Comparison of ENCODE assay signal across 15 cellular contexts in genomic region chr7:151334628-151335027, GRCh38. TPM values are rescaled to one million over a fixed set of nuclear protein-coding genes. Genes with fewer than 3 reads are reported as not detected.
DNase-seq lines count a peak whose midpoint lies in the region; ATAC-seq and TF ChIP-seq lines count a peak whose summit lies in the region.
"Had no signal": no experiment of that assay in that cellular context is flagged by ENCODE, and none has a peak within 500 bp of the region (broad histone marks: within the 10 kb centered on the region; RNA-seq: fewer than 3 reads in every experiment).

No MANE protein-coding gene starts in this region.

- intact Hi-C loops in breast epithelium (cut with DNase I; ENCODE audit: low total_unique reads): no loop called here

- no peak for TF ChIP-seq POLR2A in breast epithelium (IDR thresholded peaks at IDR 0.05)

- H3K9me3 Mint-ChIP-seq in glutamatergic neuron (ENCODE audit: unreplicated experiment): no peaks in the 10 kb centered on the region
- peaks cover 4% of the 10 kb centered on the region for H3K9me3 Mint-ChIP-seq in stimulated activated effector memory CD8-positive, alpha-beta T cell treated with anti-CD3 and anti-CD28 coated beads, Interleukin-12 subunit alpha, Interleukin-12 subunit beta, amount 100 ng/mL, for 72 hours
- peaks cover 5% of the 10 kb centered on the region for H3K9me3 Mint-ChIP-seq in activated T-cell treated with anti-CD3 and anti-CD28 coated beads, Interleukin-2, amount 50 U/mL, for 4 hours
- H3K9me3 Mint-ChIP-seq in stimulated activated naive CD8-positive, alpha-beta T cell treated with anti-CD3 and anti-CD28 coated beads, Interleukin-15, amount 100 ng/mL, for 72 hours: peaks cover 6 to 11% of the 10 kb centered on the region in 2 donors

- DNase-seq in CD1c-positive myeloid dendritic cell (ENCODE audit: extremely low spot score): peak; percentile 27
- DNase-seq in glutamatergic neuron: no peak
- DNase-seq in stimulated activated effector memory CD8-positive, alpha-beta T cell treated with anti-CD3 and anti-CD28 coated beads, Interleukin-12 subunit alpha, Interleukin-12 subunit beta, amount 100 ng/mL, for 72 hours (ENCODE audit: low spot score in 2 of 2): no peak
- DNase-seq in activated T-cell treated with anti-CD3 and anti-CD28 coated beads, Interleukin-2, amount 50 U/mL, for 4 hours: no peak
- DNase-seq in stimulated activated naive CD8-positive, alpha-beta T cell treated with anti-CD3 and anti-CD28 coated beads, Interleukin-15, amount 100 ng/mL, for 72 hours: no peak
- DNase-seq in breast epithelium (ENCODE audit: low spot score in 2 of 2): no peak
- DNase-seq: 8988T; Calu3; CD8-positive, alpha-beta T cell; DMS79 treated with DMSO at 0.1 percent for 48 hours; GF-D8 had no signal

- H3K36me3 ChIP-seq in HEK293 (ENCODE audit: control insufficient read depth in 2 of 2, insufficient read depth in 1 of 2, low read length in 2 of 2) (no peaks in the 10 kb centered on the region), breast epithelium (no peaks in the 10 kb centered on the region)
- H3K36me3 ChIP-seq: BLaER1, HAP-1 had no signal

- H3K4me3 Mint-ChIP-seq in glutamatergic neuron (ENCODE audit: unreplicated experiment): no peak overlapping the region
- H3K4me3 Mint-ChIP-seq in stimulated activated effector memory CD8-positive, alpha-beta T cell treated with anti-CD3 and anti-CD28 coated beads, Interleukin-12 subunit alpha, Interleukin-12 subunit beta, amount 100 ng/mL, for 72 hours: no peak overlapping the region
- no peak overlapping the region for H3K4me3 Mint-ChIP-seq in activated T-cell treated with anti-CD3 and anti-CD28 coated beads, Interleukin-2, amount 50 U/mL, for 4 hours
- H3K4me3 Mint-ChIP-seq in stimulated activated naive CD8-positive, alpha-beta T cell treated with anti-CD3 and anti-CD28 coated beads, Interleukin-15, amount 100 ng/mL, for 72 hours: no peak overlapping the region
- H3K4me3 Mint-ChIP-seq: CD14-positive monocyte; CD8-positive, alpha-beta T cell had no signal

- no peaks in the 10 kb centered on the region for H3K27me3 ChIP-seq in breast epithelium
- H3K27me3 ChIP-seq: BLaER1 had no signal

- TF ChIP-seq CTCF in HEK293 (tag by site-specific recombination; IDR thresholded peaks at IDR 0.05): no peak
- TF ChIP-seq CTCF in glutamatergic neuron (IDR thresholded peaks at IDR 0.05; ENCODE audit: partially characterized antibody, unreplicated experiment): no peak
- TF ChIP-seq CTCF in breast epithelium (IDR thresholded peaks at IDR 0.05): no peak

- no peaks in the 10 kb centered on the region for H3K36me3 Mint-ChIP-seq in glutamatergic neuron (ENCODE audit: unreplicated experiment)
- no peaks in the 10 kb centered on the region for H3K36me3 Mint-ChIP-seq in stimulated activated effector memory CD8-positive, alpha-beta T cell treated with anti-CD3 and anti-CD28 coated beads, Interleukin-12 subunit alpha, Interleukin-12 subunit beta, amount 100 ng/mL, for 72 hours
- no peaks in the 10 kb centered on the region for H3K36me3 Mint-ChIP-seq in activated T-cell treated with anti-CD3 and anti-CD28 coated beads, Interleukin-2, amount 50 U/mL, for 4 hours (ENCODE audit: insufficient read depth)
- H3K36me3 Mint-ChIP-seq: CD14-positive monocyte; CD8-positive, alpha-beta T cell had no signal

- ATAC-seq in stimulated activated effector memory CD8-positive, alpha-beta T cell treated with anti-CD3 and anti-CD28 coated beads, Interleukin-12 subunit alpha, Interleukin-12 subunit beta, amount 100 ng/mL, for 72 hours: no peak
- ATAC-seq in activated T-cell treated with anti-CD3 and anti-CD28 coated beads, Interleukin-2, amount 50 U/mL, for 4 hours: no peak
- no peak for ATAC-seq in stimulated activated naive CD8-positive, alpha-beta T cell treated with anti-CD3 and anti-CD28 coated beads, Interleukin-15, amount 100 ng/mL, for 72 hours
- ATAC-seq: CD8-positive, alpha-beta T cell had no signal

- H3K27ac ChIP-seq in HEK293 (ENCODE audit: extremely low read depth, low read depth, low read length) (no peak overlapping the region), breast epithelium (no peak overlapping the region)
- H3K27ac ChIP-seq: BLaER1 had no signal

- H3K27ac Mint-ChIP-seq in glutamatergic neuron (ENCODE audit: unreplicated experiment): peak overlapping the region; percentile 75
- H3K27ac Mint-ChIP-seq in stimulated activated effector memory CD8-positive, alpha-beta T cell treated with anti-CD3 and anti-CD28 coated beads, Interleukin-12 subunit alpha, Interleukin-12 subunit beta, amount 100 ng/mL, for 72 hours: peak overlapping the region; percentile 20
- H3K27ac Mint-ChIP-seq in stimulated activated naive CD8-positive, alpha-beta T cell treated with anti-CD3 and anti-CD28 coated beads, Interleukin-15, amount 100 ng/mL, for 72 hours: peak overlapping the region in 1 of 2 donors; percentile 75
- H3K27ac Mint-ChIP-seq: CD8-positive, alpha-beta T cell had no signal

- POLR2A ChIA-PET in HEK293 (lab: Yijun Ruan, JAX): no interaction called here

- peaks cover 14% of the 10 kb centered on the region for H3K4me1 Mint-ChIP-seq in glutamatergic neuron (ENCODE audit: low read depth, unreplicated experiment)
- peaks cover 13% of the 10 kb centered on the region for H3K4me1 Mint-ChIP-seq in stimulated activated effector memory CD8-positive, alpha-beta T cell treated with anti-CD3 and anti-CD28 coated beads, Interleukin-12 subunit alpha, Interleukin-12 subunit beta, amount 100 ng/mL, for 72 hours
- peaks cover 2% of the 10 kb centered on the region for H3K4me1 Mint-ChIP-seq in activated T-cell treated with anti-CD3 and anti-CD28 coated beads, Interleukin-2, amount 50 U/mL, for 4 hours (ENCODE audit: low read depth)
- peaks cover 46% of the 10 kb centered on the region for H3K4me1 Mint-ChIP-seq in stimulated activated naive CD8-positive, alpha-beta T cell treated with anti-CD3 and anti-CD28 coated beads, Interleukin-15, amount 100 ng/mL, for 72 hours

- H3K9me3 ChIP-seq in HEK293 (ENCODE audit: control insufficient read depth, insufficient read depth, low read depth, low read length) (no peaks in the 10 kb centered on the region), breast epithelium (no peaks in the 10 kb centered on the region)
- H3K9me3 ChIP-seq: BLaER1, HAP-1 had no signal

- CTCF ChIA-PET in HEK293 (lab: Yijun Ruan, JAX): interaction anchor here (1.1 to 5.9 kb wide), 2 partner anchors 18 to 19 kb away, joined by 3 to 35 read pairs; no protein-coding TSS in a partner anchor

- no peaks in the 10 kb centered on the region for H3K4me1 ChIP-seq in HEK293 (ENCODE audit: control insufficient read depth, insufficient read depth, low read length)
- H3K4me1 ChIP-seq in breast epithelium: no peaks in the 10 kb centered on the region
- H3K4me1 ChIP-seq: BLaER1 had no signal

- peaks cover 5% of the 10 kb centered on the region for H3K27me3 Mint-ChIP-seq in glutamatergic neuron (ENCODE audit: unreplicated experiment)
- no peaks in the 10 kb centered on the region for H3K27me3 Mint-ChIP-seq in activated T-cell treated with anti-CD3 and anti-CD28 coated beads, Interleukin-2, amount 50 U/mL, for 4 hours (ENCODE audit: low read depth)
- no peaks in the 10 kb centered on the region for H3K27me3 Mint-ChIP-seq in stimulated activated naive CD8-positive, alpha-beta T cell treated with anti-CD3 and anti-CD28 coated beads, Interleukin-15, amount 100 ng/mL, for 72 hours

- H3K4me3 ChIP-seq in HEK293 (ENCODE audit: low read depth, low read length) (no peak overlapping the region), breast epithelium (no peak overlapping the region)
- H3K4me3 ChIP-seq: BLaER1, HAP-1 had no signal

TF ChIP-seq in HEK293, 187 proteins besides CTCF, POLR2A, EP300 and RAD21:
- no peak for TF ChIP-seq ZNF175 (tag by site-specific recombination; IDR thresholded peaks at IDR 0.05)
- TF ChIP-seq ZBTB17 (tag by site-specific recombination; IDR thresholded peaks at IDR 0.05): 0 out of 2 replicates have a peak, but pooled peaks have one; percentile 15

RNA-seq across cellular contexts. Expression of gene NUB1, which starts 7.0 kb away (rescaled TPM):
- total RNA-seq in glutamatergic neuron (ENCODE audit: unreplicated experiment) (41.6 TPM), breast epithelium (10 to 100 TPM; 61.9 to 71.7 (median 62.7) TPM)
- total RNA-seq in activated T-cell treated with anti-CD3 and anti-CD28 coated beads, Interleukin-2, amount 50 U/mL, for 4 hours: 10 to 100 TPM; 25.9 to 26.9 (median 26.5) TPM
